Comparison of ENCODE assay signal across 25 cellular contexts in the genomic region with DNA sequence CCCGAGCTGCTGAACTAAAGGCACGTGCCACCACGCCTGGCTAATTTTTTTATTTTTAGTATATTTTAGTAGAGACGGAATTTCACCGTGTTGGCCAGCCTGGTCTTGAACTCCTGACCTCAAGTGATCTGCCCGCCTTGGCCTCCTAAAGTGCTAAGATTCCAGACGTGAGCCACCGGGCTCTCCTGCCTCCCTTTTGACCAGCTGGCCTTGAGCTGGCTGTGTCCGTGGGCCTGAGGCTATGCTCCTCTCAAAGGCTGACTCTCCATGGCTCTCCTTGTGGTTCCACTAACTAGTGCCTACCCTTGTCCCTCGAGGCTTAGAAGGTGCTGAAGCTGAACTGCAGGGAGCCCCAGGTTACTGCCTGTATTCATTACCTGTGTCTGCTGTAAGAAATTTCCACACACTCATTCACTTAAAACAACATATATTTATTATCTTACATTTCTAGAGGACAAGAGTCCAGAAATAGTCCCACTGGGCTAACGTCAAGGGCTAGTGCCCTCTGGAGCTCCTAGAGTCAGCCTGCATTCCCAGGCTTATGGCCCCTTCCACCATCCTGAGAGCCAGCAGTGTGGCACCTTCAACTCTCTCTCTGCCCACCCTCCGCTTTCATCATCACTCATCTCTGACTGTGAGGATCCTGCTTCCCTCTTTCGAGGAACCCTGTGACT. TPM values are rescaled to one million over a fixed set of nuclear protein-coding genes. Genes with fewer than 3 reads are reported as not detected.
DNase-seq lines count a peak whose midpoint lies in the region; ATAC-seq and TF ChIP-seq lines count a peak whose summit lies in the region.
"Had no signal": no experiment of that assay in that cellular context is flagged by ENCODE, and none has a peak within 500 bp of the region (broad histone marks: within the 10 kb centered on the region; RNA-seq: fewer than 3 reads in every experiment).

No MANE protein-coding gene starts in this region.

- H2AFZ ChIP-seq in hepatocyte: no peak overlapping the region

- H3K27me3 ChIP-seq in right atrium auricular region: no peaks in the 10 kb centered on the region
- H3K27me3 ChIP-seq in RWPE2 (ENCODE audit: insufficient read depth, poor library complexity, severe bottlenecking): no peaks in the 10 kb centered on the region
- no peaks in the 10 kb centered on the region for H3K27me3 ChIP-seq in hepatocyte
- H3K27me3 ChIP-seq in vagina: no peaks in the 10 kb centered on the region
- H3K27me3 ChIP-seq: heart right ventricle, left lung, spleen had no signal

- H3K79me2 ChIP-seq in hepatocyte: no peaks in the 10 kb centered on the region

- TF ChIP-seq CTCF in right atrium auricular region (IDR thresholded peaks at IDR 0.05) (no peak), RWPE2 (IDR thresholded peaks at IDR 0.05; ENCODE audit: poor library complexity, severe bottlenecking) (no peak), hepatocyte (IDR thresholded peaks at IDR 0.05; ENCODE audit: poor library complexity) (no peak), vagina (IDR thresholded peaks at IDR 0.05) (no peak)

- H3K9me3 ChIP-seq in right atrium auricular region (no peaks in the 10 kb centered on the region), RWPE2 (ENCODE audit: severe bottlenecking) (no peaks in the 10 kb centered on the region), hepatocyte (ENCODE audit: low read depth) (no peaks in the 10 kb centered on the region), vagina (no peaks in the 10 kb centered on the region)
- H3K9me3 ChIP-seq: heart right ventricle, left lung, spleen had no signal

- H3K4me2 ChIP-seq in hepatocyte: no peak overlapping the region

- 92% methylated on average over 13 of the region's 13 CpGs for WGBS in hepatocyte (ENCODE audit: low lambda C conversion rate, missing lambda C conversion rate)

- H3K4me1 ChIP-seq in right atrium auricular region (no peaks in the 10 kb centered on the region), RWPE2 (ENCODE audit: insufficient read depth, poor library complexity, severe bottlenecking) (peaks cover 36% of the 10 kb centered on the region), hepatocyte (ENCODE audit: insufficient read depth) (peaks cover 4% of the 10 kb centered on the region), vagina (peaks cover 29% of the 10 kb centered on the region)
- H3K4me1 ChIP-seq: spleen had no signal

- H4K20me1 ChIP-seq in hepatocyte (ENCODE audit: insufficient read depth, poor library complexity, severe bottlenecking): no peaks in the 10 kb centered on the region

- no peaks in the 10 kb centered on the region for H3K9me2 ChIP-seq in hepatocyte (replicated peaks; ENCODE audit: insufficient read depth)

- no peak for TF ChIP-seq POLR2A in vagina (IDR thresholded peaks at IDR 0.05)

- DNase-seq in right atrium auricular region (ENCODE audit: low spot score) (peak; percentile 49), left cardiac atrium (no peak), RWPE2 (ENCODE audit: low spot score) (no peak), hepatocyte (ENCODE audit: low spot score) (no peak), vagina (ENCODE audit: extremely low spot score in 2 of 2) (peak; percentile 34 to 78), inferior parietal cortex (ENCODE audit: extremely low spot score) (no peak)
- DNase-seq: activated CD4-positive, CD25-positive, alpha-beta regulatory T cell treated with anti-CD3 and anti-CD28 coated beads, Interleukin-2, amount 50 U/mL, for 72 hours; activated naive CD4-positive, alpha-beta T cell treated with anti-CD3 and anti-CD28 coated beads, Interleukin-2, amount 10 ng/mL, durations not matched to agents 7 days and 5 days; activated T-cell treated with anti-CD3 and anti-CD28 coated beads, Interleukin-2, amount 50 U/mL, for 4 hours; effector CD4-positive, alpha-beta T cell; left lung; naive thymus-derived CD8-positive, alpha-beta T cell; NCI-H1417; NCI-H2081; occipital lobe; Right ventricle myocardium superior; spleen; T-cell had no signal

- intact Hi-C loops in left cardiac atrium (cut with DNase I): no loop called here
- intact Hi-C loops in vagina (cut with DNase I): no loop called here

- H3K4me3 ChIP-seq in right atrium auricular region (no peak overlapping the region), RWPE2 (ENCODE audit: severe bottlenecking) (no peak overlapping the region), hepatocyte (no peak overlapping the region), vagina (no peak overlapping the region)
- H3K4me3 ChIP-seq: GM12878, heart right ventricle, left lung, spleen had no signal

- no peak overlapping the region for H3K27ac ChIP-seq in right atrium auricular region
- H3K27ac ChIP-seq in RWPE2 (ENCODE audit: poor library complexity, severe bottlenecking): peak overlapping the region; percentile 98
- peak overlapping the region; percentile 88 for H3K27ac ChIP-seq in hepatocyte
- no peak overlapping the region for H3K27ac ChIP-seq in vagina
- H3K27ac ChIP-seq: C4-2B, heart right ventricle, spleen had no signal

- H3K36me3 ChIP-seq in right atrium auricular region (no peaks in the 10 kb centered on the region), RWPE2 (ENCODE audit: low read depth) (no peaks in the 10 kb centered on the region), hepatocyte (replicated peaks; ENCODE audit: insufficient read depth, low read depth) (no peaks in the 10 kb centered on the region), vagina (no peaks in the 10 kb centered on the region)
- H3K36me3 ChIP-seq: heart right ventricle, left lung, spleen had no signal

- ATAC-seq in left cardiac atrium (no peak), RWPE2 (ENCODE audit: low read depth) (no peak), GM21723 (IDR thresholded peaks at IDR 0.05; ENCODE audit: unreplicated experiment) (no peak), GM18870 (IDR thresholded peaks at IDR 0.05; ENCODE audit: unreplicated experiment) (no peak)
- ATAC-seq: GM12878; HCT116; heart right ventricle; naive thymus-derived CD8-positive, alpha-beta T cell; stimulated activated memory B cell treated with anti-CD40 and anti-IgM and Interleukin-4, amounts not matched to agents 10 μg/mL and 1 μg/mL and 100 μg/mL, for 72 hours; T-cell had no signal

RNA-seq across cellular contexts. Expression of gene ETS2, which starts 34.9 kb away (rescaled TPM):
- total RNA-seq in right atrium auricular region: 10 to 100 TPM; 31.4 to 37.2 TPM
- total RNA-seq in left cardiac atrium: 100 to 1,000 TPM in 1 of 2 donors, 10 to 100 TPM in 1; 48.7 to 114 TPM
- 91.9 and 95.1 TPM in 2 replicates for total RNA-seq in hepatocyte
- 104 and 106 TPM in 2 replicates for polyA plus RNA-seq in hepatocyte
- total RNA-seq in vagina: 134 TPM

Comparison
In these comparisons a context has a peak if more than half of its experiments do, and no peak if none do; other contexts are left out.
1. DNase-seq: peak in right atrium auricular region (single experiment) and vagina (2 of 2); none in left cardiac atrium (single experiment), RWPE2 (single experiment), hepatocyte (single experiment) and inferior parietal cortex (single experiment).
2. H3K27ac ChIP-seq: peak in RWPE2 (single experiment) and hepatocyte (single experiment); none in right atrium auricular region (0 of 2) and vagina (single experiment).